Comparison of ENCODE assay signal across 1 cellular context in the genomic region with DNA sequence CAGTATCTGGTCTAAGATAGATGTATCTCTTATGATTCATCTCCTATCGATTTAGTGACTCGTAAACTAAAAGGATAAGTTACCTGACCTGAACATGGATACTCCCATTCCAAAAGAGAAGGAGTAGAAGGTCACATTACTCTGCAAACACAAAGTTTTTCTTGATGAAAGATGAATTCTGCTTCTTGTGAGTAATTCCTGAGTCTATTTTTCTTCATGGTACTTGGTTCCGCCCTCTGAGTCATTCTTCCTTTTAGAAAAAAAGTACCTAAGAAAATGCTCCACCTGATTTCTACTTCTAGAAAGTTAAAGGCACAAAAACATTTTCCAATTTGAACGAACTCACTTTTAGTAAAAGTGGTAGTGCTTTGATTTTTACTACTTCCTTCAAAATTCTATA.
TF ChIP-seq lines count a peak whose summit lies in the region.

No MANE protein-coding gene starts in this region.

TF ChIP-seq in SK-N-SH, 30 proteins besides CTCF, POLR2A, EP300 and RAD21 (continued from another document):
- TF ChIP-seq, protein P1, sequence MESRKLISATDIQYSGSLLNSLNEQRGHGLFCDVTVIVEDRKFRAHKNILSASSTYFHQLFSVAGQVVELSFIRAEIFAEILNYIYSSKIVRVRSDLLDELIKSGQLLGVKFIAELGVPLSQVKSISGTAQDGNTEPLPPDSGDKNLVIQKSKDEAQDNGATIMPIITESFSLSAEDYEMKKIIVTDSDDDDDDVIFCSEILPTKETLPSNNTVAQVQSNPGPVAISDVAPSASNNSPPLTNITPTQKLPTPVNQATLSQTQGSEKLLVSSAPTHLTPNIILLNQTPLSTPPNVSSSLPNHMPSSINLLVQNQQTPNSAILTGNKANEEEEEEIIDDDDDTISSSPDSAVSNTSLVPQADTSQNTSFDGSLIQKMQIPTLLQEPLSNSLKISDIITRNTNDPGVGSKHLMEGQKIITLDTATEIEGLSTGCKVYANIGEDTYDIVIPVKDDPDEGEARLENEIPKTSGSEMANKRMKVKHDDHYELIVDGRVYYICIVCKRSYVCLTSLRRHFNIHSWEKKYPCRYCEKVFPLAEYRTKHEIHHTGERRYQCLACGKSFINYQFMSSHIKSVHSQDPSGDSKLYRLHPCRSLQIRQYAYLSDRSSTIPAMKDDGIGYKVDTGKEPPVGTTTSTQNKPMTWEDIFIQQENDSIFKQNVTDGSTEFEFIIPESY (IDR thresholded peaks at IDR 0.05; ENCODE audit: borderline replicate concordance, low read depth) = no peak
